Comparison of ENCODE assay signal across 8 cellular contexts in the genomic region with DNA sequence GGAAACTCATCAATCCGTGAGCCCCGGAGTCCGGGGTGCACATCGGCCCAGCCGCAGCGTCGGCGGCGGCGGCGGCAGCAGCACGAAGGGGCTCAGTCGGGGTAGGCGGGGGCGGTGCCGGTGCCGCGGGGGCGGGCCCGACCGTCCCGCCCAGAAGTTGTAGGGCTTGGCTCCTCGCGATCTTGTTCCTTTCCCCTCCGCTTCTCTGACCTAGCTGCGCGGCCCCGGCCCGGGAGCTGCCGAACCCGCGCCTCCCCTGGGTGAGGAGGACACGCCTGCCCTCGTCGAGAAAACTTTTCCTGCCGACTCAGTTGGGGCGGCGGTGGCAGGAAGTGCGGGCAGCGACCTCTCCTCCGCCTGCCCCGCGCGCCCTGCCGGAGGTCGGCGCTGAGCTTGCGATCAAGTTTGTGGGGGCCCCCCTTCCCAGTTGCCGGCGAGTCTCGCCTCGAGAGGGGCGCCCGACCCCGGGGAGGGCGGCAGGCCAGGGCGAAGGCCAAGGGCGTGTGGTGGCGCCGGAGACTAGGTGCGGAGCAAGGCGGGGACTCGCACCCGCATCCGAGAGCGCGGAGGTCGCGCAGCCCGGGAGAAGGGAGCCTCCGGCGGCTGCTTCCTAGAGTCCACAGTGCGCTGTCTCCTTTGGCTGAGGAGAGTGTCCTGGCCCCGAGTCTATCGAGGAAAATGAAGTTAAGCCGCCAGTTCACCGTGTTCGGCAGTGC. TPM values are rescaled to one million over a fixed set of nuclear protein-coding genes. Genes with fewer than 3 reads are reported as not detected.
DNase-seq lines count a peak whose midpoint lies in the region; ATAC-seq and TF ChIP-seq lines count a peak whose summit lies in the region.

Gene MAN2A1 (plus strand): TSS at position 188 of the 716 bp plus-strand sequence. CDS start 491 bp downstream, at position 679.

- peak; percentile 53 for ATAC-seq in GM18868 (IDR thresholded peaks at IDR 0.05; ENCODE audit: unreplicated experiment)
- ATAC-seq in HG03135 (IDR thresholded peaks at IDR 0.05; ENCODE audit: unreplicated experiment), result peak; percentile 57

- H3K27ac ChIP-seq in AG04450 (ENCODE audit: low read depth, low read length), result peak within 1 kb of the TSS; percentile 86

- POLR2A ChIA-PET in AG04450 (lab: Yijun Ruan, JAX), result interaction anchor here (1.4 to 1.6 kb wide), 2 partner anchors 69 to 176 kb away, joined by 3 read pairs; no protein-coding TSS in a partner anchor
- POLR2A ChIA-PET in activated CD4-positive, alpha-beta memory T cell treated with anti-CD3 and anti-CD28 coated beads for 36 hours (lab: Charles Lee), result interaction anchor here (0.9 to 1.4 kb wide), 3 partner anchors 9 to 941 kb away, joined by 3 to 4 read pairs (median 3); partner anchors contain the start of gene PJA2

- intact Hi-C loops in activated CD4-positive, alpha-beta memory T cell treated with anti-CD3 and anti-CD28 coated beads for 36 hours (cut with micrococcal nuclease), result loop anchor here (1.0 to 5.0 kb wide), 16 partner anchors 98 to 1823 kb away; partner anchors contain the start of genes FBXL17, SLC25A46 and STARD4

- no peaks in the 10 kb centered on the region for H3K27me3 Mint-ChIP-seq in activated CD4-positive, alpha-beta memory T cell treated with anti-CD3 and anti-CD28 coated beads for 36 hours

- peak within 1 kb of the TSS; percentile 87 for H3K4me3 Mint-ChIP-seq in activated CD4-positive, alpha-beta memory T cell treated with anti-CD3 and anti-CD28 coated beads for 36 hours

- H3K4me1 Mint-ChIP-seq in activated CD4-positive, alpha-beta memory T cell treated with anti-CD3 and anti-CD28 coated beads for 36 hours (ENCODE audit: low read depth), result peaks cover 47% of the 10 kb centered on the region

- DNase-seq in AG04450 (ENCODE audit: low read depth, low spot score) (no peak), NCI-H526 treated with DMSO at 0.1 percent for 48 hours (lab: John Stamatoyannopoulos, UW) (peak; percentile 3), medulla oblongata (ENCODE audit: extremely low spot score) (peak; percentile 79)
- DNase-seq in activated CD4-positive, alpha-beta memory T cell treated with anti-CD3 and anti-CD28 coated beads for 36 hours, result peak; percentile 82
- DNase-seq in effector CD4-positive, alpha-beta T cell, result peak; percentile 75
- DNase-seq in stimulated activated CD8-positive, alpha-beta memory T cell treated with anti-CD3 and anti-CD28 coated beads, Interleukin-12 subunit alpha, Interleukin-12 subunit beta, amount 100 ng/mL, for 4 hours (ENCODE audit: low read depth), result peak; percentile 72

- H3K27me3 ChIP-seq in AG04450 (ENCODE audit: control insufficient read depth, insufficient read depth, low read length), result no peaks in the 10 kb centered on the region

- peaks cover 13% of the 10 kb centered on the region for H3K9me3 Mint-ChIP-seq in activated CD4-positive, alpha-beta memory T cell treated with anti-CD3 and anti-CD28 coated beads for 36 hours

- H3K27ac Mint-ChIP-seq in activated CD4-positive, alpha-beta memory T cell treated with anti-CD3 and anti-CD28 coated beads for 36 hours, result peak within 1 kb of the TSS; percentile 89

- CTCF ChIA-PET in AG04450 (lab: Charles Lee), result interaction anchor here (0.6 to 3.0 kb wide), 6 partner anchors 8 to 1009 kb away, joined by 3 to 12 read pairs (median 8); no protein-coding TSS in a partner anchor
- CTCF ChIA-PET in activated CD4-positive, alpha-beta memory T cell treated with anti-CD3 and anti-CD28 coated beads for 36 hours (lab: Charles Lee), result interaction anchor here (0.7 to 1.9 kb wide), 8 partner anchors 12 to 936 kb away, joined by 3 to 6 read pairs (median 3); no protein-coding TSS in a partner anchor

- peaks cover 2% of the 10 kb centered on the region for H3K36me3 Mint-ChIP-seq in activated CD4-positive, alpha-beta memory T cell treated with anti-CD3 and anti-CD28 coated beads for 36 hours

- peak within 1 kb of the TSS; percentile 87 for H3K4me3 ChIP-seq in AG04450 (ENCODE audit: low read depth, low read length)

- H3K9me3 ChIP-seq in AG04450 (ENCODE audit: control insufficient read depth, insufficient read depth, low read length), result peaks cover 3% of the 10 kb centered on the region; the same call in 1 of the 2 replicates

- no peak for TF ChIP-seq CTCF in AG04450 (IDR thresholded peaks at IDR 0.05; ENCODE audit: low read depth, low read length)

RNA-seq across cellular contexts. Expression of gene MAN2A1, which starts in this region (rescaled TPM):
- 40.1 and 55.8 TPM in 2 replicates for polyA plus RNA-seq in AG04450 (2011; rRNA removed)
- 41.5 and 71.9 TPM in 2 replicates for polyA minus RNA-seq in AG04450 (2011; rRNA and poly(A)+ RNA removed)
- 10 to 100 TPM; 33.0 to 35.9 TPM for total RNA-seq in activated CD4-positive, alpha-beta memory T cell treated with anti-CD3 and anti-CD28 coated beads for 36 hours
